In genomic region chr2:60926751-60927568, GRCh38 we compare ENCODE assay signal across 13 cellular contexts. TPM values are rescaled to one million over a fixed set of nuclear protein-coding genes. Genes with fewer than 3 reads are reported as not detected.
DNase-seq lines count a peak whose midpoint lies in the region; ATAC-seq and TF ChIP-seq lines count a peak whose summit lies in the region.
"Had no signal": no experiment of that assay in that cellular context is flagged by ENCODE, and none has a peak within 500 bp of the region (broad histone marks: within the 10 kb centered on the region; RNA-seq: fewer than 3 reads in every experiment).

No MANE protein-coding gene starts in this region.

- POLR2A ChIA-PET in activated B cell treated with CpG ODN at 0.5 μM for 24 hours (lab: Charles Lee), result interaction anchor here (0.7 to 2.2 kb wide), 11 partner anchors 12 to 161 kb away, joined by 3 to 11 read pairs (median 6); partner anchors contain the start of gene REL

- DNase-seq in GM23248 (peak; percentile 44), activated B cell treated with CpG ODN at 0.5 μM for 24 hours (no peak), immature natural killer cell (peak in 1 of 3 donors; percentile 32), G401 (ENCODE audit: low spot score) (no peak), NCI-H510A treated with DMSO at 0.1 percent for 48 hours (lab: John Stamatoyannopoulos, UW) (no peak), ascending aorta (ENCODE audit: low spot score in 2 of 2) (no peak)
- DNase-seq in stimulated activated CD4-positive, alpha-beta T cell treated with anti-CD3 and anti-CD28 coated beads, Interleukin-4, amount 100 ng/mL, for 24 hours, result no peak
- DNase-seq: activated naive CD4-positive, alpha-beta T cell treated with anti-CD3 and anti-CD28 coated beads, Interleukin-2, amount 10 ng/mL, durations not matched to agents 7 days and 5 days; CD8-positive, alpha-beta memory T cell; H7 had no signal

- TF ChIP-seq CTCF in 22Rv1 (IDR thresholded peaks at IDR 0.05) (no peak), activated B cell treated with CpG ODN at 0.5 μM for 24 hours (IDR thresholded peaks at IDR 0.05) (no peak), ascending aorta (IDR thresholded peaks at IDR 0.05) (no peak)

- in situ Hi-C loops in GM23248 (cut with MboI) (no loop called here), G401 (cut with HindIII; ENCODE audit: low sequenced_read_pairs) (no loop called here)

- H3K9me3 ChIP-seq in GM23248 (ENCODE audit: low read depth) (no peaks in the 10 kb centered on the region), ascending aorta (no peaks in the 10 kb centered on the region)
- H3K9me3 ChIP-seq: suprapubic skin had no signal

- H2AFZ ChIP-seq in GM23248, result no peak overlapping the region

- WGBS in GM23248 (ENCODE audit: low coverage in 1 of 2, low lambda C conversion rate in 2 of 2, missing lambda C conversion rate in 2 of 2), 2 experiments, result 93 to 95% methylated on average over 3 of the region's 3 CpGs

- no peaks in the 10 kb centered on the region for H4K20me1 ChIP-seq in GM23248 (ENCODE audit: insufficient read depth)

- H3K4me1 Mint-ChIP-seq in activated B cell treated with CpG ODN at 0.5 μM for 24 hours (peaks cover 32% of the 10 kb centered on the region), immature natural killer cell (peaks cover 29 to 37% of the 10 kb centered on the region in 2 donors)
- H3K4me1 Mint-ChIP-seq: activated naive CD4-positive, alpha-beta T cell treated with anti-CD3 and anti-CD28 coated beads, Interleukin-2, amount 10 ng/mL, durations not matched to agents 7 days and 5 days had no signal

- peak; percentile 65 for ATAC-seq in activated B cell treated with CpG ODN at 0.5 μM for 24 hours (ENCODE audit: low read depth)
- ATAC-seq: Panc1 had no signal

- no peaks in the 10 kb centered on the region for H3K9me3 Mint-ChIP-seq in activated B cell treated with CpG ODN at 0.5 μM for 24 hours
- no peaks in the 10 kb centered on the region for H3K9me3 Mint-ChIP-seq in immature natural killer cell
- H3K9me3 Mint-ChIP-seq: activated naive CD4-positive, alpha-beta T cell treated with anti-CD3 and anti-CD28 coated beads, Interleukin-2, amount 10 ng/mL, durations not matched to agents 7 days and 5 days; CD8-positive, alpha-beta memory T cell had no signal

- no peaks in the 10 kb centered on the region for H3K27me3 Mint-ChIP-seq in activated B cell treated with CpG ODN at 0.5 μM for 24 hours
- peaks cover 0 to 2% (median 0%) of the 10 kb centered on the region in 3 donors for H3K27me3 Mint-ChIP-seq in immature natural killer cell (ENCODE audit: low read depth in 3 of 3)
- H3K27me3 Mint-ChIP-seq: activated naive CD4-positive, alpha-beta T cell treated with anti-CD3 and anti-CD28 coated beads, Interleukin-2, amount 10 ng/mL, durations not matched to agents 7 days and 5 days; CD8-positive, alpha-beta memory T cell had no signal

- no peak overlapping the region for H3K9ac ChIP-seq in GM23248

- H3K27ac Mint-ChIP-seq in activated B cell treated with CpG ODN at 0.5 μM for 24 hours (peak overlapping the region; percentile 62), immature natural killer cell (peak overlapping the region; percentile 73 to 88 (median 82))
- H3K27ac Mint-ChIP-seq: activated naive CD4-positive, alpha-beta T cell treated with anti-CD3 and anti-CD28 coated beads, Interleukin-2, amount 10 ng/mL, durations not matched to agents 7 days and 5 days had no signal

- H3F3A ChIP-seq in GM23248 (ENCODE audit: insufficient read depth), result peaks cover 14% of the 10 kb centered on the region

- no peak overlapping the region for H3K4me3 ChIP-seq in GM23248
- no peak overlapping the region for H3K4me3 ChIP-seq in ascending aorta
- H3K4me3 ChIP-seq: suprapubic skin had no signal

- H3K4me2 ChIP-seq in GM23248 (ENCODE audit: unreplicated experiment), result peak overlapping the region; percentile 55

- intact Hi-C loops in activated B cell treated with CpG ODN at 0.5 μM for 24 hours (cut with micrococcal nuclease), result loop anchor here (1.0 to 2.0 kb wide), 2 partner anchors 11 to 72 kb away; no protein-coding TSS in a partner anchor
- intact Hi-C loops in ascending aorta (cut with DNase I), result no loop called here

- CTCF ChIA-PET in activated B cell treated with CpG ODN at 0.5 μM for 24 hours (lab: Charles Lee), result interaction anchor here (1.1 to 1.6 kb wide), 2 partner anchors 41 to 71 kb away, joined by 4 to 11 read pairs; no protein-coding TSS in a partner anchor

- H3K27ac ChIP-seq in 22Rv1 (peak overlapping the region; percentile 41; the same call in 1 of the 2 replicates), GM23248 (peak overlapping the region; percentile 40; the same call in 1 of the 2 replicates), ascending aorta (no peak overlapping the region)
- H3K27ac ChIP-seq: suprapubic skin had no signal

- H3K9me2 ChIP-seq in GM23248 (ENCODE audit: insufficient read depth), result no peaks in the 10 kb centered on the region

- H3K4me1 ChIP-seq in GM23248 (ENCODE audit: insufficient read depth) (peaks cover 18% of the 10 kb centered on the region), ascending aorta (no peaks in the 10 kb centered on the region)

- H3K79me2 ChIP-seq in GM23248 (ENCODE audit: insufficient read depth), result no peaks in the 10 kb centered on the region

- H3K27me3 ChIP-seq in GM23248 (replicated peaks; ENCODE audit: insufficient read depth) (no peaks in the 10 kb centered on the region), ascending aorta (no peaks in the 10 kb centered on the region)
- H3K27me3 ChIP-seq: suprapubic skin had no signal

- H3K36me3 Mint-ChIP-seq in activated B cell treated with CpG ODN at 0.5 μM for 24 hours (ENCODE audit: low read depth) (peaks cover 63% of the 10 kb centered on the region), immature natural killer cell (peaks cover 33 to 45% (median 33%) of the 10 kb centered on the region in 3 donors)

- H3K36me3 ChIP-seq in GM23248 (ENCODE audit: low read depth), result 0 out of 2 replicates have a peak, but pooled peaks cover 5% of the 10 kb centered on the region
- H3K36me3 ChIP-seq in ascending aorta, result peaks cover 17 to 37% of the 10 kb centered on the region in 2 donors

- H3K4me3 Mint-ChIP-seq in activated B cell treated with CpG ODN at 0.5 μM for 24 hours (peak overlapping the region; percentile 4), immature natural killer cell (peak overlapping the region in 3 of 5 donors; percentile 11 to 68 (median 12))
- H3K4me3 Mint-ChIP-seq: activated naive CD4-positive, alpha-beta T cell treated with anti-CD3 and anti-CD28 coated beads, Interleukin-2, amount 10 ng/mL, durations not matched to agents 7 days and 5 days had no signal

RNA-seq across cellular contexts. Expression of gene REL, which starts 45.6 kb away (rescaled TPM):
- 2.1 and 3.4 TPM in 2 replicates for total RNA-seq in GM23248 (2014; rRNA removed; shearing (Covaris generic))
- polyA plus RNA-seq in GM23248 (2016; fragmentation: Nextera tagmentation; extraction: Ambion mirVana), result 1.5 and 2.3 TPM in 2 replicates
- total RNA-seq in activated B cell treated with CpG ODN at 0.5 μM for 24 hours, result 211 and 238 TPM in 2 replicates
- polyA plus RNA-seq in immature natural killer cell, result 10 to 100 TPM in 2 of 3 donors, 1 to 10 TPM in 1; 6.4 to 47.7 (median 21.7) TPM
- total RNA-seq in G401 (2014; rRNA removed; shearing (Covaris generic)), result 3.2 and 4.1 TPM in 2 replicates
- total RNA-seq in ascending aorta, result 5.3 TPM

Comparison
In these comparisons a context has a peak if more than half of its experiments do, and no peak if none do; other contexts are left out.
1. H3K27ac ChIP-seq: peak in 22Rv1 (single experiment) and GM23248 (single experiment); none in ascending aorta (0 of 2).
2. RNA of gene REL, which starts 45.6 kb away (total RNA-seq): 211 to 238 TPM in activated B cell treated with CpG ODN at 0.5 μM for 24 hours; 5.3 TPM in ascending aorta (single experiment), 3.2 to 4.1 TPM in G401 and 2.1 to 3.4 TPM in GM23248; every median in the first group is over 10 times any median in the second.